In the genomic region with DNA sequence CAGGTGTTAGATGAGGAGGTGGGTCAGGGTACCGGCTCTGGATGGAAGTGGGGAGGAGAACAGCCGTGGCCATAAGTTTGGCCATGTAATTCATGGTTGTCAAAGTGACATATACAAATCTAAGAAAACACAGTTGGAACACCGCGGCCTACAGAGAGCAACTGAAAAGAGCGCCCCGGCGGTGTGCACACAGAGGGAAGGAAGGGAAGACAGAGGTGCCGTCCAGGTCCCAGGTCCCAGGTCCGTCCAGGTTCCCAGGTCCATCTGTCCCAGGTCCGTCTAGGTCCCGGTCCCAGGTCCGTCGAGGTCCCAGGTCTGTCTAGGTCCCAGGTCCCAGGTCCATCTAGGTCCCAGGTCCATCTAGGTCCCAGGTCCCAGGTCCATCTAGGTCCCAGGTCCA, we compare ENCODE assay signal across 1 cellular context.
TF ChIP-seq lines count a peak whose summit lies in the region.

No MANE protein-coding gene starts in this region.

TF ChIP-seq in WTC11, 78 proteins besides CTCF, POLR2A, EP300 and RAD21 (continued from another document):
- TF ChIP-seq ZNF532 (CRISPR knock-in tag; IDR thresholded peaks at IDR 0.05; ENCODE audit: borderline replicate concordance) (no peak), AR (CRISPR knock-in tag; IDR thresholded peaks at IDR 0.05) (no peak)
- TF ChIP-seq, protein P1, sequence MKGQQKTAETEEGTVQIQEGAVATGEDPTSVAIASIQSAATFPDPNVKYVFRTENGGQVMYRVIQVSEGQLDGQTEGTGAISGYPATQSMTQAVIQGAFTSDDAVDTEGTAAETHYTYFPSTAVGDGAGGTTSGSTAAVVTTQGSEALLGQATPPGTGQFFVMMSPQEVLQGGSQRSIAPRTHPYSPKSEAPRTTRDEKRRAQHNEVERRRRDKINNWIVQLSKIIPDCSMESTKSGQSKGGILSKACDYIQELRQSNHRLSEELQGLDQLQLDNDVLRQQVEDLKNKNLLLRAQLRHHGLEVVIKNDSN (CRISPR knock-in tag; IDR thresholded peaks at IDR 0.05): no peak
